ENCODE assay signal across 10 cellular contexts in genomic region chr6:140043357-140043756, GRCh38.
DNase-seq lines count a peak whose midpoint lies in the region; ATAC-seq and TF ChIP-seq lines count a peak whose summit lies in the region.
"Had no signal": no experiment of that assay in that cellular context is flagged by ENCODE, and none has a peak within 500 bp of the region (broad histone marks: within the 10 kb centered on the region; RNA-seq: fewer than 3 reads in every experiment).

No MANE protein-coding gene starts in this region.

- ATAC-seq in Right ventricle myocardium superior (ENCODE audit: poor library complexity) (peak; percentile 26), HG03175 (IDR thresholded peaks at IDR 0.05; ENCODE audit: unreplicated experiment) (no peak), HG03280 (IDR thresholded peaks at IDR 0.05; ENCODE audit: unreplicated experiment) (no peak)

- H3K36me3 ChIP-seq in right atrium auricular region, result no peaks in the 10 kb centered on the region

- H3K4me1 ChIP-seq in right atrium auricular region, result peaks cover 0 to 7% of the 10 kb centered on the region in 2 donors

- H3K27me3 ChIP-seq in right atrium auricular region, result no peaks in the 10 kb centered on the region

- DNase-seq in Right ventricle myocardium superior (no peak), right atrium auricular region (ENCODE audit: low spot score) (no peak), RWPE1 (ENCODE audit: low spot score) (peak; percentile 87), fibroblast of the conjunctiva (ENCODE audit: low read depth) (peak; percentile 67), KG1 (lab: John Stamatoyannopoulos, UW) (no peak)
- no peak for DNase-seq in central memory CD4-positive, alpha-beta T cell
- DNase-seq: activated CD4-positive, alpha-beta T cell treated with anti-CD3 and anti-CD28 coated beads, Interleukin-2, amount 10 ng/mL, durations not matched to agents 7 days and 5 days; MM.1S had no signal

- TF ChIP-seq CTCF in right atrium auricular region (IDR thresholded peaks at IDR 0.05) (no peak), RWPE1 (conservative IDR thresholded peaks at IDR 0.05; ENCODE audit: low read depth) (no peak)

- H3K4me3 ChIP-seq in right atrium auricular region, result no peak overlapping the region

- POLR2A ChIA-PET in RWPE1 (lab: Yijun Ruan, JAX; ENCODE audit: low non-redundant PET), result no interaction called here

- intact Hi-C loops in Right ventricle myocardium superior (cut with DNase I), result no loop called here

- CTCF ChIA-PET in RWPE1 (lab: Yijun Ruan, JAX), result no interaction called here

- H3K27ac ChIP-seq in right atrium auricular region (peak overlapping the region in 1 of 2 donors; percentile 7), RWPE1 (no peak overlapping the region)

- H3K9me3 ChIP-seq in right atrium auricular region, result no peaks in the 10 kb centered on the region

Comparison
In these comparisons a context has a peak if more than half of its experiments do, and no peak if none do; other contexts are left out.
1. DNase-seq: peak in RWPE1 (single experiment) and fibroblast of the conjunctiva (single experiment); none in Right ventricle myocardium superior (single experiment), right atrium auricular region (single experiment), central memory CD4-positive, alpha-beta T cell (single experiment) and KG1 (single experiment).